Comparison of ENCODE assay signal across 11 cellular contexts in the genomic region with DNA sequence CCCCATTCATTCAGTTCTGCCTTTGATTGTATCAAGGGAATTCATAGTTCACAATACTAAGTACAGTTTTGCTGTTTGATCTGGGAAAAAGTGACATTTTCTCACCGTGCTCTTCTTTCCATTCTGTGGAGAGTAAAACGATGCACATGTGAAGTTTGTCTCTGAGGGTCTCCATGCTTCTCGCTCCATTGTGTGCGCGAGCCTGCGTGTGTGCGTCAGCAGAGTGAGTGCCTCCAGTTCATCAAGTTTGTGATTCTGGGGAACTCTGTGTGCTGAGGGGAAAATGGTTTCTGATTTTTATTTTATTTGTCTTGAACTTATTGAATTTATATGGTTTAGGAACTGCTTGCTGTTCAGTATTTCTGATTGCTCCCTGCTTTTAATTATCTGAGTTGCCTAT. TPM values are rescaled to one million over a fixed set of nuclear protein-coding genes. Genes with fewer than 3 reads are reported as not detected.
DNase-seq lines count a peak whose midpoint lies in the region; ATAC-seq and TF ChIP-seq lines count a peak whose summit lies in the region.
"Had no signal": no experiment of that assay in that cellular context is flagged by ENCODE, and none has a peak within 500 bp of the region (broad histone marks: within the 10 kb centered on the region; RNA-seq: fewer than 3 reads in every experiment).

No MANE protein-coding gene starts in this region.

- H3K36me3 ChIP-seq in CD8-positive, alpha-beta T cell (ENCODE audit: insufficient read depth, low read length): no peaks in the 10 kb centered on the region
- no peaks in the 10 kb centered on the region for H3K36me3 ChIP-seq in HAP-1 (replicated peaks)
- H3K36me3 ChIP-seq in mesodermal cell (ENCODE audit: control insufficient read depth, insufficient read depth, low read length): peaks cover 6% of the 10 kb centered on the region
- no peaks in the 10 kb centered on the region for H3K36me3 ChIP-seq in testis (ENCODE audit: low read depth, missing control alignments)

- POLR2A ChIA-PET in CD8-positive, alpha-beta T cell (lab: Charles Lee): interaction anchor here (1.3 kb wide), 1 partner anchor 44 kb away, joined by 4 read pairs; no protein-coding TSS in a partner anchor
- POLR2A ChIA-PET in activated CD4-positive, alpha-beta memory T cell treated with anti-CD3 and anti-CD28 coated beads, Interleukin-2, amount 10 ng/mL, durations not matched to agents 7 days and 5 days (lab: Charles Lee): interaction anchor here (1.0 to 1.8 kb wide), 5 partner anchors 7 to 1756 kb away, joined by 3 to 10 read pairs (median 4); a partner anchor contains a TSS

- peak overlapping the region; percentile 70 for H3K27ac Mint-ChIP-seq in CD8-positive, alpha-beta T cell
- no peak overlapping the region for H3K27ac Mint-ChIP-seq in activated CD4-positive, alpha-beta memory T cell treated with anti-CD3 and anti-CD28 coated beads, Interleukin-2, amount 10 ng/mL, durations not matched to agents 7 days and 5 days

- H3K27ac ChIP-seq in CD8-positive, alpha-beta T cell (ENCODE audit: low read depth, low read length): no peak overlapping the region
- H3K27ac ChIP-seq in mesodermal cell (ENCODE audit: low read depth, low read length, severe bottlenecking) (no peak overlapping the region), testis (no peak overlapping the region)

- H3K4me3 Mint-ChIP-seq in CD8-positive, alpha-beta T cell: peak overlapping the region; percentile 93
- peak overlapping the region; percentile 91 for H3K4me3 Mint-ChIP-seq in activated CD4-positive, alpha-beta memory T cell treated with anti-CD3 and anti-CD28 coated beads, Interleukin-2, amount 10 ng/mL, durations not matched to agents 7 days and 5 days

- intact Hi-C loops in CD8-positive, alpha-beta T cell (cut with DNase I, micrococcal nuclease): loop anchor here (2.0 kb wide), 2 partner anchors 42 to 464 kb away; a partner anchor contains a TSS
- intact Hi-C loops in testis (cut with DNase I; ENCODE audit: low total_unique reads): no loop called here

- H3K4me3 ChIP-seq in CD8-positive, alpha-beta T cell (ENCODE audit: low read depth, low read length): peak overlapping the region; percentile 87
- H3K4me3 ChIP-seq in HAP-1: peak overlapping the region; percentile 83
- peak overlapping the region; percentile 70 for H3K4me3 ChIP-seq in mesodermal cell (ENCODE audit: extremely low read depth, insufficient read depth, low read length, poor library complexity, severe bottlenecking)
- no peak overlapping the region for H3K4me3 ChIP-seq in testis

- peaks cover 41% of the 10 kb centered on the region for H3K4me1 ChIP-seq in CD8-positive, alpha-beta T cell (ENCODE audit: insufficient read depth, low read length)
- H3K4me1 ChIP-seq in HAP-1: peaks cover 24% of the 10 kb centered on the region
- peaks cover 12% of the 10 kb centered on the region for H3K4me1 ChIP-seq in mesodermal cell (ENCODE audit: control insufficient read depth, insufficient read depth, low read length, poor library complexity, severe bottlenecking)
- no peaks in the 10 kb centered on the region for H3K4me1 ChIP-seq in testis

- ATAC-seq in CD8-positive, alpha-beta T cell: no peak
- no peak for ATAC-seq in omental fat pad (ENCODE audit: low FRiP score)

- H3K9me3 Mint-ChIP-seq in CD8-positive, alpha-beta T cell: no peaks in the 10 kb centered on the region
- H3K9me3 Mint-ChIP-seq in activated CD4-positive, alpha-beta memory T cell treated with anti-CD3 and anti-CD28 coated beads, Interleukin-2, amount 10 ng/mL, durations not matched to agents 7 days and 5 days: no peaks in the 10 kb centered on the region

- no peaks in the 10 kb centered on the region for H3K27me3 ChIP-seq in CD8-positive, alpha-beta T cell (ENCODE audit: insufficient read depth, low read length)
- H3K27me3 ChIP-seq in HAP-1 (ENCODE audit: low read depth): no peaks in the 10 kb centered on the region
- no peaks in the 10 kb centered on the region for H3K27me3 ChIP-seq in testis

- H3K4me1 Mint-ChIP-seq in CD8-positive, alpha-beta T cell (ENCODE audit: low read depth): peaks cover 56% of the 10 kb centered on the region
- peaks cover 49% of the 10 kb centered on the region for H3K4me1 Mint-ChIP-seq in activated CD4-positive, alpha-beta memory T cell treated with anti-CD3 and anti-CD28 coated beads, Interleukin-2, amount 10 ng/mL, durations not matched to agents 7 days and 5 days

- no peaks in the 10 kb centered on the region for H3K9me3 ChIP-seq in CD8-positive, alpha-beta T cell (ENCODE audit: low read length)
- H3K9me3 ChIP-seq in HAP-1: no peaks in the 10 kb centered on the region
- no peaks in the 10 kb centered on the region for H3K9me3 ChIP-seq in mesodermal cell (ENCODE audit: control insufficient read depth, low read length)
- no peaks in the 10 kb centered on the region for H3K9me3 ChIP-seq in testis

- TF ChIP-seq CTCF in CD8-positive, alpha-beta T cell (IDR thresholded peaks at IDR 0.05): no peak
- TF ChIP-seq CTCF in omental fat pad (IDR thresholded peaks at IDR 0.05): no peak
- TF ChIP-seq CTCF in testis (IDR thresholded peaks at IDR 0.05): no peak

- peaks cover 19% of the 10 kb centered on the region for H3K36me3 Mint-ChIP-seq in CD8-positive, alpha-beta T cell
- H3K36me3 Mint-ChIP-seq in activated CD4-positive, alpha-beta memory T cell treated with anti-CD3 and anti-CD28 coated beads, Interleukin-2, amount 10 ng/mL, durations not matched to agents 7 days and 5 days (ENCODE audit: low read depth): peaks cover 15% of the 10 kb centered on the region

- CTCF ChIA-PET in CD8-positive, alpha-beta T cell (lab: Charles Lee): interaction anchor here (1.5 kb wide), 1 partner anchor 19 kb away, joined by 3 read pairs; no protein-coding TSS in a partner anchor
- CTCF ChIA-PET in activated CD4-positive, alpha-beta memory T cell treated with anti-CD3 and anti-CD28 coated beads, Interleukin-2, amount 10 ng/mL, durations not matched to agents 7 days and 5 days (lab: Charles Lee): interaction anchor here (1.0 to 1.1 kb wide), 2 partner anchors 38 to 46 kb away, joined by 3 read pairs; no protein-coding TSS in a partner anchor

- TF ChIP-seq POLR2A in testis (IDR thresholded peaks at IDR 0.05): no peak

- DNase-seq in CD8-positive, alpha-beta T cell: peak in 2 of 7 experiments; percentile 9 to 38
- DNase-seq in HAP-1 (ENCODE audit: low spot score in 2 of 2) (peak; percentile 49 to 53), SIG-M5 (lab: John Stamatoyannopoulos, UW) (no peak), omental fat pad (ENCODE audit: low spot score) (no peak), dermis blood vessel endothelial cell (no peak), testis (no peak)
- no peak for DNase-seq in activated CD4-positive, alpha-beta memory T cell treated with anti-CD3 and anti-CD28 coated beads, Interleukin-2, amount 10 ng/mL, durations not matched to agents 7 days and 5 days
- DNase-seq: GOT3; KG1; stimulated activated naive CD4-positive, alpha-beta T cell had no signal

- no peaks in the 10 kb centered on the region for H3K27me3 Mint-ChIP-seq in CD8-positive, alpha-beta T cell (ENCODE audit: low read depth)
- H3K27me3 Mint-ChIP-seq in activated CD4-positive, alpha-beta memory T cell treated with anti-CD3 and anti-CD28 coated beads, Interleukin-2, amount 10 ng/mL, durations not matched to agents 7 days and 5 days: no peaks in the 10 kb centered on the region

- in situ Hi-C loops in HAP-1 (cut with MboI; ENCODE audit: low sequenced_read_pairs): no loop called here

- 0 to 5% methylated on average over 1 to 4 of the region's 7 CpGs for WGBS in mesodermal cell (ENCODE audit: insufficient coverage in 2 of 2), 2 experiments
- WGBS in testis, 2 donors: 72 to 81% methylated on average over 4 to 7 of the region's 7 CpGs

RNA-seq across cellular contexts. Expression of a gene that starts 2.0 kb away (rescaled TPM):
- 10 to 100 TPM; 33.8 to 34.1 TPM for total RNA-seq in CD8-positive, alpha-beta T cell
- total RNA-seq in activated CD4-positive, alpha-beta memory T cell treated with anti-CD3 and anti-CD28 coated beads, Interleukin-2, amount 10 ng/mL, durations not matched to agents 7 days and 5 days: 10 to 100 TPM; 49.8 to 50.8 TPM
- 64.3 TPM for polyA plus RNA-seq in mesodermal cell (2013, experiment 1 of 2)
- 71.6 TPM for polyA plus RNA-seq in mesodermal cell (2013, experiment 2 of 2)
- total RNA-seq in omental fat pad: 10 to 100 TPM in 2 of 4 donors, 1 to 10 TPM in 2; 7.1 to 34.9 (median 11.5) TPM
- total RNA-seq in dermis blood vessel endothelial cell: 2.1 and 2.9 TPM in 2 replicates
- total RNA-seq in testis: 1 to 10 TPM; 3.5 to 3.7 TPM
- 3.7 TPM for polyA plus RNA-seq in testis (ENCODE audit: insufficient read depth, low read depth, low replicate concordance)

Comparison
In these comparisons a context has a peak if more than half of its experiments do, and no peak if none do; other contexts are left out.
1. DNase-seq: peak in HAP-1 (2 of 2); none in activated CD4-positive, alpha-beta memory T cell treated with anti-CD3 and anti-CD28 coated beads, Interleukin-2, amount 10 ng/mL, durations not matched to agents 7 days and 5 days (single experiment), SIG-M5 (single experiment), omental fat pad (single experiment), dermis blood vessel endothelial cell (single experiment) and testis (single experiment).
2. H3K4me3 ChIP-seq: peak in CD8-positive, alpha-beta T cell (single experiment), HAP-1 (single experiment) and mesodermal cell (single experiment); none in testis (0 of 2).